8 cellular contexts compared by ENCODE assay signal in genomic region chr5:72366324-72366976, GRCh38. TPM values are rescaled to one million over a fixed set of nuclear protein-coding genes. Genes with fewer than 3 reads are reported as not detected.
A peak's percentile ranks its signal among the peaks of the same experiment; 100 is the strongest.
DNase-seq lines count a peak whose midpoint lies in the region; ATAC-seq and TF ChIP-seq lines count a peak whose summit lies in the region.

No MANE protein-coding gene starts in this region.

- peak overlapping the region; percentile 68 for H3K27ac Mint-ChIP-seq in HFFc6
- H3K27ac Mint-ChIP-seq in dendritic cell treated with granulocyte-macrophage colony-stimulating factor and Interleukin-4, amounts not matched to agents 40 ng/mL and 50 ng/mL, for 4 days, result peak overlapping the region; percentile 96

- H3K9me3 ChIP-seq in lower lobe of right lung, result no peaks in the 10 kb centered on the region

- peaks cover 13% of the 10 kb centered on the region for H3K36me3 Mint-ChIP-seq in HFFc6 (ENCODE audit: low read depth)
- peaks cover 27% of the 10 kb centered on the region for H3K36me3 Mint-ChIP-seq in dendritic cell treated with granulocyte-macrophage colony-stimulating factor and Interleukin-4, amounts not matched to agents 40 ng/mL and 50 ng/mL, for 4 days (ENCODE audit: low read depth)

- peaks cover 5% of the 10 kb centered on the region for H3K36me3 ChIP-seq in lower lobe of right lung

- intact Hi-C loops in dendritic cell treated with granulocyte-macrophage colony-stimulating factor and Interleukin-4, amounts not matched to agents 40 ng/mL and 50 ng/mL, for 4 days (cut with micrococcal nuclease), result loop anchor here (1.0 to 5.0 kb wide), 3 partner anchors 41 to 158 kb away; no protein-coding TSS in a partner anchor
- intact Hi-C loops in lower lobe of right lung (cut with DNase I), result no loop called here

- H3K4me1 Mint-ChIP-seq in HFFc6 (ENCODE audit: low read depth), result peaks cover 61% of the 10 kb centered on the region
- peaks cover 80% of the 10 kb centered on the region for H3K4me1 Mint-ChIP-seq in dendritic cell treated with granulocyte-macrophage colony-stimulating factor and Interleukin-4, amounts not matched to agents 40 ng/mL and 50 ng/mL, for 4 days (ENCODE audit: low read depth)

- no peaks in the 10 kb centered on the region for H3K27me3 ChIP-seq in lower lobe of right lung (ENCODE audit: low read depth)

- H3K27ac ChIP-seq in lower lobe of right lung, result no peak overlapping the region

- peak; percentile 87 to 92 for ATAC-seq in lower lobe of right lung

- H3K27me3 Mint-ChIP-seq in HFFc6 (ENCODE audit: insufficient read depth), result no peaks in the 10 kb centered on the region
- no peaks in the 10 kb centered on the region for H3K27me3 Mint-ChIP-seq in dendritic cell treated with granulocyte-macrophage colony-stimulating factor and Interleukin-4, amounts not matched to agents 40 ng/mL and 50 ng/mL, for 4 days

- H3K4me3 Mint-ChIP-seq in HFFc6, result no peak overlapping the region
- H3K4me3 Mint-ChIP-seq in dendritic cell treated with granulocyte-macrophage colony-stimulating factor and Interleukin-4, amounts not matched to agents 40 ng/mL and 50 ng/mL, for 4 days, result no peak overlapping the region

- TF ChIP-seq CTCF in GM10248 (IDR thresholded peaks at IDR 0.05; ENCODE audit: control extremely low read depth, extremely low read depth, low read depth, missing control alignments) (peak; percentile 71), HFFc6 (IDR thresholded peaks at IDR 0.05) (peak; percentile 85), lower lobe of right lung (IDR thresholded peaks at IDR 0.05) (peak; percentile 78)

- POLR2A ChIA-PET in GM10248 (lab: Yijun Ruan, JAX), result no interaction called here

- peaks cover 22% of the 10 kb centered on the region for H3K4me1 ChIP-seq in lower lobe of right lung

- no peak overlapping the region for H3K4me3 ChIP-seq in lower lobe of right lung

- DNase-seq in A172 (ENCODE audit: low spot score), result peak; percentile 79
- peak; percentile 49 for DNase-seq in GM10248 (ENCODE audit: extremely low spot score)
- DNase-seq in HFFc6, result peak; percentile 68
- DNase-seq in NCI-H1092 (lab: John Stamatoyannopoulos, UW), result peak; percentile 9
- peak; percentile 9 to 83 for DNase-seq in SW 1271 (lab: John Stamatoyannopoulos, UW)
- DNase-seq in lower lobe of right lung, result no peak
- peak; percentile 90 for DNase-seq in superior temporal gyrus (ENCODE audit: extremely low spot score)

- peaks cover 4% of the 10 kb centered on the region; the same call in 1 of the 2 replicates for H3K9me3 Mint-ChIP-seq in HFFc6
- H3K9me3 Mint-ChIP-seq in dendritic cell treated with granulocyte-macrophage colony-stimulating factor and Interleukin-4, amounts not matched to agents 40 ng/mL and 50 ng/mL, for 4 days, result peaks cover 14% of the 10 kb centered on the region

- CTCF ChIA-PET in GM10248 (lab: Yijun Ruan, JAX), result interaction anchor here (0.7 to 9.6 kb wide), 52 partner anchors 8 to 483 kb away, joined by 3 to 154 read pairs (median 6); partner anchors contain the start of gene TNPO1

RNA-seq across cellular contexts. Expression of gene PTCD2, which starts 46.3 kb away (rescaled TPM):
- 17.3 and 21.2 TPM in 2 replicates for total RNA-seq in A172 (2014; rRNA removed; shearing (Covaris generic))
- total RNA-seq in HFFc6 (2021; fragmentation: NEBNext Ultra II Directional; extraction: Animal tissue kit (Norgen Biotek cat#: 25700)), result 10 to 100 TPM; 10.8 to 14.4 (median 12.9) TPM
- total RNA-seq in lower lobe of right lung, result 5.9 TPM

RNA-seq across cellular contexts. Expression of gene MRPS27, which starts 46.4 kb away (rescaled TPM):
- total RNA-seq in A172 (2014; rRNA removed; shearing (Covaris generic)), result 84.1 and 94.9 TPM in 2 replicates
- 10 to 100 TPM; 46.1 to 74.1 (median 57.9) TPM for total RNA-seq in HFFc6 (2021; fragmentation: NEBNext Ultra II Directional; extraction: Animal tissue kit (Norgen Biotek cat#: 25700))
- total RNA-seq in lower lobe of right lung, result 35.1 TPM
